ENCODE assay signal across 21 cellular contexts in genomic region chr7:29406366-29406765, GRCh38.
A peak's percentile ranks its signal among the peaks of the same experiment; 100 is the strongest.
DNase-seq lines count a peak whose midpoint lies in the region; ATAC-seq, FAIRE-seq and TF ChIP-seq lines count a peak whose summit lies in the region.
"Had no signal": no experiment of that assay in that cellular context is flagged by ENCODE, and none has a peak within 500 bp of the region (broad histone marks: within the 10 kb centered on the region; RNA-seq: fewer than 3 reads in every experiment).

No MANE protein-coding gene starts in this region.

- CTCF ChIA-PET in HepG2 (lab: Yijun Ruan, JAX; ENCODE audit: low intra/inter-chr PET ratio, low total read pairs), result no interaction called here

- 80% methylated on average over 6 of the region's 6 CpGs for WGBS in HepG2 (ENCODE audit: low lambda C conversion rate)

- TF ChIP-seq EP300 in HepG2 (IDR thresholded peaks at IDR 0.05; ENCODE audit: low read depth in 2 of 2, low read length in 2 of 2) (no peak), HepG2 (CRISPR knock-in tag; IDR thresholded peaks at IDR 0.05; ENCODE audit: borderline replicate concordance) (no peak)

- no peak for TF ChIP-seq RAD21 in HepG2 (CRISPR knock-in tag; IDR thresholded peaks at IDR 0.05)

- peak overlapping the region; percentile 73 for H3K27ac ChIP-seq in HepG2 (ENCODE audit: extremely low read length, insufficient read depth, low read length)
- no peak overlapping the region for H3K27ac ChIP-seq in right atrium auricular region
- H3K27ac ChIP-seq in SJCRH30, result no peak overlapping the region
- H3K27ac ChIP-seq: 22Rv1, A549, BLaER1 had no signal

- H3K4me3 ChIP-seq in HepG2 (replicated peaks in 1 of 3; ENCODE audit: insufficient read depth in 1 of 3, low read depth in 2 of 3, low read length in 3 of 3) (no peak overlapping the region), right atrium auricular region (no peak overlapping the region), SJCRH30 (no peak overlapping the region)
- H3K4me3 ChIP-seq: A549, BLaER1, HAP-1, K562 had no signal

- H3K27ac Mint-ChIP-seq in stimulated activated naive CD8-positive, alpha-beta T cell treated with anti-CD3 and anti-CD28 coated beads, Interleukin-15, amount 100 ng/mL, for 72 hours, result no peak overlapping the region
- H3K27ac Mint-ChIP-seq in stimulated activated effector memory CD8-positive, alpha-beta T cell treated with anti-CD3 and anti-CD28 coated beads, Interleukin-12 subunit alpha, Interleukin-12 subunit beta, amount 100 ng/mL, for 72 hours, result no peak overlapping the region
- H3K27ac Mint-ChIP-seq: CD4-positive, alpha-beta memory T cell had no signal

- TF ChIP-seq POLR2A in HepG2 (IDR thresholded peaks at IDR 0.05; ENCODE audit: insufficient read depth in 1 of 2, low read depth in 2 of 2, low read length in 2 of 2), result no peak

- H3K4me3 Mint-ChIP-seq in stimulated activated naive CD8-positive, alpha-beta T cell treated with anti-CD3 and anti-CD28 coated beads, Interleukin-15, amount 100 ng/mL, for 72 hours, result no peak overlapping the region
- H3K4me3 Mint-ChIP-seq in stimulated activated effector memory CD8-positive, alpha-beta T cell treated with anti-CD3 and anti-CD28 coated beads, Interleukin-12 subunit alpha, Interleukin-12 subunit beta, amount 100 ng/mL, for 72 hours, result no peak overlapping the region
- H3K4me3 Mint-ChIP-seq: CD14-positive monocyte; CD4-positive, alpha-beta memory T cell had no signal

- no peak for DNase-seq in stimulated activated naive CD8-positive, alpha-beta T cell treated with anti-CD3 and anti-CD28 coated beads, Interleukin-15, amount 100 ng/mL, for 72 hours
- no peak for DNase-seq in stimulated activated naive CD8-positive, alpha-beta T cell treated with anti-CD3 and anti-CD28 coated beads, Interleukin-15, Interleukin-2, amounts not matched to agents 100 U/mL and 50 U/mL, for 24 hours
- no peak for DNase-seq in HepG2 (ENCODE audit: low spot score)
- DNase-seq in stimulated activated effector memory CD8-positive, alpha-beta T cell treated with anti-CD3 and anti-CD28 coated beads, Interleukin-12 subunit alpha, Interleukin-12 subunit beta, amount 100 ng/mL, for 72 hours (ENCODE audit: low spot score in 2 of 2), result no peak
- no peak for DNase-seq in right atrium auricular region (ENCODE audit: low spot score)
- DNase-seq in SJCRH30, result no peak
- DNase-seq in NCI-H748 treated with DMSO at 0.1 percent for 48 hours (lab: John Stamatoyannopoulos, UW), result no peak
- DNase-seq: CD4-positive, alpha-beta memory T cell; DMS153; DMS79; GDM1; GOT3; IMR-90 had no signal

- intact Hi-C loops in HepG2 (cut with micrococcal nuclease; ENCODE audit: unreplicated experiment), result loop anchor here (1.0 to 5.0 kb wide), 3 partner anchors 59 to 304 kb away; no protein-coding TSS in a partner anchor

- H3K4me1 ChIP-seq in HepG2 (ENCODE audit: insufficient read depth, low read length), result peaks cover 26% of the 10 kb centered on the region
- no peaks in the 10 kb centered on the region for H3K4me1 ChIP-seq in right atrium auricular region
- peaks cover 12% of the 10 kb centered on the region for H3K4me1 ChIP-seq in SJCRH30
- H3K4me1 ChIP-seq: A549 had no signal

- H4K20me1 ChIP-seq in HepG2 (ENCODE audit: insufficient read depth, low read length), result no peaks in the 10 kb centered on the region
- H4K20me1 ChIP-seq: BLaER1 had no signal

- H3K36me3 ChIP-seq in HepG2 (replicated peaks in 1 of 2; ENCODE audit: control insufficient read depth in 1 of 2, insufficient read depth in 2 of 2, low read length in 2 of 2) (peaks cover 6 to 23% of the 10 kb centered on the region in 2 experiments), right atrium auricular region (no peaks in the 10 kb centered on the region), SJCRH30 (no peaks in the 10 kb centered on the region)
- H3K36me3 ChIP-seq: BLaER1, HAP-1 had no signal

- H3K27me3 ChIP-seq in HepG2 (ENCODE audit: control insufficient read depth in 1 of 2, insufficient read depth in 2 of 2, low read length in 2 of 2) (no peaks in the 10 kb centered on the region), right atrium auricular region (no peaks in the 10 kb centered on the region), SJCRH30 (no peaks in the 10 kb centered on the region)
- H3K27me3 ChIP-seq: BLaER1 had no signal

- BruUV-seq in HepG2 (replicated peaks; lab: Mats Ljungman, UMichigan), result no TSS peak

- TF ChIP-seq CTCF in HepG2 (CRISPR knock-in tag; IDR thresholded peaks at IDR 0.05), result no peak
- no peak for TF ChIP-seq CTCF in right atrium auricular region (IDR thresholded peaks at IDR 0.05)

- no peaks in the 10 kb centered on the region for H3K36me3 Mint-ChIP-seq in stimulated activated effector memory CD8-positive, alpha-beta T cell treated with anti-CD3 and anti-CD28 coated beads, Interleukin-12 subunit alpha, Interleukin-12 subunit beta, amount 100 ng/mL, for 72 hours
- H3K36me3 Mint-ChIP-seq: CD4-positive, alpha-beta memory T cell had no signal

- FAIRE-seq in HepG2 (lab: Jason Lieb, UNC), result no peak
- FAIRE-seq: A549, GM12892, GM18507, K562 had no signal

- H3K27me3 Mint-ChIP-seq in stimulated activated naive CD8-positive, alpha-beta T cell treated with anti-CD3 and anti-CD28 coated beads, Interleukin-15, amount 100 ng/mL, for 72 hours, result no peaks in the 10 kb centered on the region
- H3K27me3 Mint-ChIP-seq: CD4-positive, alpha-beta memory T cell had no signal

- H3K79me2 ChIP-seq in HepG2 (ENCODE audit: insufficient read depth, low read length), result no peaks in the 10 kb centered on the region

- H3K4me1 Mint-ChIP-seq in stimulated activated naive CD8-positive, alpha-beta T cell treated with anti-CD3 and anti-CD28 coated beads, Interleukin-15, amount 100 ng/mL, for 72 hours, result no peaks in the 10 kb centered on the region
- H3K4me1 Mint-ChIP-seq in stimulated activated effector memory CD8-positive, alpha-beta T cell treated with anti-CD3 and anti-CD28 coated beads, Interleukin-12 subunit alpha, Interleukin-12 subunit beta, amount 100 ng/mL, for 72 hours, result no peaks in the 10 kb centered on the region
- H3K4me1 Mint-ChIP-seq: CD14-positive monocyte; CD4-positive, alpha-beta memory T cell had no signal

- peak overlapping the region; percentile 56 for H3K4me2 ChIP-seq in HepG2 (ENCODE audit: low read depth, low read length)
- H3K4me2 ChIP-seq: A549 had no signal

- no peaks in the 10 kb centered on the region for H3K9me3 Mint-ChIP-seq in stimulated activated naive CD8-positive, alpha-beta T cell treated with anti-CD3 and anti-CD28 coated beads, Interleukin-15, amount 100 ng/mL, for 72 hours
- H3K9me3 Mint-ChIP-seq in stimulated activated effector memory CD8-positive, alpha-beta T cell treated with anti-CD3 and anti-CD28 coated beads, Interleukin-12 subunit alpha, Interleukin-12 subunit beta, amount 100 ng/mL, for 72 hours, result no peaks in the 10 kb centered on the region
- H3K9me3 Mint-ChIP-seq: CD14-positive monocyte; CD4-positive, alpha-beta memory T cell had no signal

- H2AFZ ChIP-seq in HepG2 (ENCODE audit: low read length), result no peak overlapping the region

- H3K9me3 ChIP-seq in HepG2 (ENCODE audit: low read length) (no peaks in the 10 kb centered on the region), right atrium auricular region (no peaks in the 10 kb centered on the region), SJCRH30 (replicated peaks) (no peaks in the 10 kb centered on the region)
- H3K9me3 ChIP-seq: A549, BLaER1, HAP-1 had no signal

- peak overlapping the region; percentile 3; the same call in 1 of the 2 replicates for H3K9ac ChIP-seq in HepG2 (ENCODE audit: insufficient read depth, low read depth, low read length)
- H3K9ac ChIP-seq: BLaER1 had no signal

- peak; percentile 20 for ATAC-seq in stimulated activated naive CD8-positive, alpha-beta T cell treated with anti-CD3 and anti-CD28 coated beads, Interleukin-15, amount 100 ng/mL, for 72 hours
- no peak for ATAC-seq in stimulated activated naive CD8-positive, alpha-beta T cell treated with anti-CD3 and anti-CD28 coated beads, Interleukin-15, Interleukin-2, amounts not matched to agents 100 U/mL and 50 U/mL, for 24 hours
- peak; percentile 32; the same call in 2 of the 3 replicates for ATAC-seq in HepG2
- ATAC-seq in stimulated activated effector memory CD8-positive, alpha-beta T cell treated with anti-CD3 and anti-CD28 coated beads, Interleukin-12 subunit alpha, Interleukin-12 subunit beta, amount 100 ng/mL, for 72 hours, result peak; percentile 28
- ATAC-seq: A549, K562 had no signal

- POLR2A ChIA-PET in HepG2 (lab: Yijun Ruan, JAX), result interaction anchor here (0.6 to 2.2 kb wide), 4 partner anchors 156 to 300 kb away, joined by 3 to 11 read pairs (median 4); no protein-coding TSS in a partner anchor

- in situ Hi-C loops in HepG2 (cut with HindIII; ENCODE audit: extremely low pct_ligation_motif_present, low pct_unique_long_range_greater_than_20kb), result loop anchor here (5.0 to 10.0 kb wide), 2 partner anchors 282 to 484 kb away; no protein-coding TSS in a partner anchor

TF ChIP-seq in HepG2, 621 proteins besides CTCF, POLR2A, EP300 and RAD21 (continues in another document):
- TF ChIP-seq KAT7 (CRISPR knock-in tag; IDR thresholded peaks at IDR 0.05; ENCODE audit: borderline replicate concordance), result no peak
- TF ChIP-seq LCORL (IDR thresholded peaks at IDR 0.05), result no peak
- peak; percentile 4; the same call in 1 of the 2 replicates for TF ChIP-seq LCORL (CRISPR knock-in tag; IDR thresholded peaks at IDR 0.05)
- TF ChIP-seq ZSCAN29 (CRISPR knock-in tag; conservative IDR thresholded peaks at IDR 0.05), result no peak
- TF ChIP-seq HIVEP1 (CRISPR knock-in tag; IDR thresholded peaks at IDR 0.05), result no peak
- TF ChIP-seq NFIC (IDR thresholded peaks at IDR 0.05; ENCODE audit: low read length), result no peak
- peak; percentile 7 for TF ChIP-seq ZNF775 (CRISPR knock-in tag; IDR thresholded peaks at IDR 0.05; ENCODE audit: borderline replicate concordance)
- no peak for TF ChIP-seq ZNF841 (CRISPR knock-in tag; IDR thresholded peaks at IDR 0.05; ENCODE audit: borderline replicate concordance)
- no peak for TF ChIP-seq ISL2 (CRISPR knock-in tag; IDR thresholded peaks at IDR 0.05)
- no peak for TF ChIP-seq NFATC3 (CRISPR knock-in tag; IDR thresholded peaks at IDR 0.05)
- TF ChIP-seq ATF7 (IDR thresholded peaks at IDR 0.05), result no peak
- TF ChIP-seq ATF7 (CRISPR knock-in tag; IDR thresholded peaks at IDR 0.05), result 0 out of 2 replicates have a peak, but pooled peaks have one; percentile 5
- TF ChIP-seq ZIK1 (CRISPR knock-in tag; IDR thresholded peaks at IDR 0.05; ENCODE audit: borderline replicate concordance, low read depth), result no peak
